In genomic region chr12:56257491-56258067, GRCh38 we compare ENCODE assay signal across 8 cellular contexts. TPM values are rescaled to one million over a fixed set of nuclear protein-coding genes. Genes with fewer than 3 reads are reported as not detected.
A peak's percentile ranks its signal among the peaks of the same experiment; 100 is the strongest.
DNase-seq lines count a peak whose midpoint lies in the region; ATAC-seq, FAIRE-seq and TF ChIP-seq lines count a peak whose summit lies in the region.

No MANE protein-coding gene starts in this region.

- H3K27me3 ChIP-seq in foreskin keratinocyte: no peaks in the 10 kb centered on the region
- no peaks in the 10 kb centered on the region for H3K27me3 ChIP-seq in ovary

- H3K27me3 Mint-ChIP-seq in activated naive CD4-positive, alpha-beta T cell treated with anti-CD3 and anti-CD28 coated beads, Interleukin-2, amount 50 U/mL, for 24 hours: no peaks in the 10 kb centered on the region

- WGBS in ovary, 3 donors: 0 to 1% (median 0%) methylated on average over 17 to 27 of the region's 27 CpGs

- peaks cover 3% of the 10 kb centered on the region for H3K36me3 Mint-ChIP-seq in activated naive CD4-positive, alpha-beta T cell treated with anti-CD3 and anti-CD28 coated beads, Interleukin-2, amount 50 U/mL, for 24 hours

- FAIRE-seq in HTR-8/SVneo (lab: Jason Lieb, UNC): no peak

- H3K4me3 Mint-ChIP-seq in activated naive CD4-positive, alpha-beta T cell treated with anti-CD3 and anti-CD28 coated beads, Interleukin-2, amount 50 U/mL, for 24 hours: peak overlapping the region; percentile 85

- H3K4me1 ChIP-seq in foreskin keratinocyte (peaks cover 25% of the 10 kb centered on the region), ovary (ENCODE audit: insufficient read depth) (peaks cover 4% of the 10 kb centered on the region)

- peak; percentile 6 for ATAC-seq in foreskin keratinocyte
- ATAC-seq in HG02884 (IDR thresholded peaks at IDR 0.05; ENCODE audit: unreplicated experiment): no peak
- no peak for ATAC-seq in HG02870 (IDR thresholded peaks at IDR 0.05; ENCODE audit: unreplicated experiment)

- H3K36me3 ChIP-seq in ovary: no peaks in the 10 kb centered on the region

- TF ChIP-seq POLR2A in ovary (IDR thresholded peaks at IDR 0.05): no peak

- no peaks in the 10 kb centered on the region for H3K9me3 ChIP-seq in ovary

- TF ChIP-seq CTCF in VCaP (conservative IDR thresholded peaks at IDR 0.05) (no peak), foreskin keratinocyte (conservative IDR thresholded peaks at IDR 0.05) (peak; percentile 24), ovary (IDR thresholded peaks at IDR 0.05) (no peak)

- peaks cover 23% of the 10 kb centered on the region for H3K4me1 Mint-ChIP-seq in activated naive CD4-positive, alpha-beta T cell treated with anti-CD3 and anti-CD28 coated beads, Interleukin-2, amount 50 U/mL, for 24 hours

- H3K4me3 ChIP-seq in ovary: peak overlapping the region; percentile 88

- H3K27ac Mint-ChIP-seq in activated naive CD4-positive, alpha-beta T cell treated with anti-CD3 and anti-CD28 coated beads, Interleukin-2, amount 50 U/mL, for 24 hours: no peak overlapping the region

- no peaks in the 10 kb centered on the region for H3K9me3 Mint-ChIP-seq in activated naive CD4-positive, alpha-beta T cell treated with anti-CD3 and anti-CD28 coated beads, Interleukin-2, amount 50 U/mL, for 24 hours

- H3K27ac ChIP-seq in VCaP (peak overlapping the region; percentile 87), foreskin keratinocyte (peak overlapping the region; percentile 78), ovary (peak overlapping the region; percentile 87 to 90)

- no peak for DNase-seq in activated naive CD4-positive, alpha-beta T cell (lab: John Stamatoyannopoulos, UW)
- DNase-seq in HTR-8/SVneo (ENCODE audit: insufficient read length, low spot score) (peak; percentile 47), foreskin keratinocyte (no peak), ovary (no peak)

- TF ChIP-seq EP300 in ovary (IDR thresholded peaks at IDR 0.05): no peak

- intact Hi-C loops in ovary (cut with DNase I): no loop called here

RNA-seq across cellular contexts. Expression of gene ANKRD52, which starts 0.6 kb away (rescaled TPM):
- total RNA-seq in foreskin keratinocyte (24.5 and 30.7 TPM in 2 replicates), ovary (10 to 100 TPM in 5 of 7 donors, 1 to 10 TPM in 2; 9.1 to 37.7 (median 28.9) TPM)
- polyA plus RNA-seq in foreskin keratinocyte (9.6 and 11.4 TPM in 2 replicates), ovary (10 to 100 TPM; 10.5 to 26.2 TPM)

RNA-seq across cellular contexts. Expression of gene COQ10A, which starts 9.2 kb away (rescaled TPM):
- 6.6 and 8.3 TPM in 2 replicates for total RNA-seq in foreskin keratinocyte
- 6.1 and 7.6 TPM in 2 replicates for polyA plus RNA-seq in foreskin keratinocyte
- 10 to 100 TPM; 11.3 to 31.1 (median 14.9) TPM for total RNA-seq in ovary
- 10 to 100 TPM; 13.8 to 20.5 TPM for polyA plus RNA-seq in ovary

RNA-seq across cellular contexts. Expression of gene SLC39A5, which starts 27.7 kb away (rescaled TPM):
- total RNA-seq in foreskin keratinocyte: 0.20 and 0.21 TPM in 2 replicates
- polyA plus RNA-seq in foreskin keratinocyte: 0.10 TPM in 1 of 2 replicates, not detected in the other
- under 1 TPM; 0.25 to 0.85 (median 0.69) TPM for total RNA-seq in ovary
- under 1 TPM in 1 of 2 donors, not detected in 1; 0.28 TPM for polyA plus RNA-seq in ovary

RNA-seq across cellular contexts. Expression of gene NABP2, which starts 33.4 kb away (rescaled TPM):
- 45.8 and 47.1 TPM in 2 replicates for total RNA-seq in foreskin keratinocyte
- polyA plus RNA-seq in foreskin keratinocyte: 58.2 and 62.8 TPM in 2 replicates
- total RNA-seq in ovary: 10 to 100 TPM; 19.8 to 43.7 (median 28.9) TPM
- polyA plus RNA-seq in ovary: 10 to 100 TPM; 25.0 to 37.5 TPM

RNA-seq across cellular contexts. Expression of gene RNF41, which starts 35.9 kb away (rescaled TPM):
- 37.1 and 39.4 TPM in 2 replicates for total RNA-seq in foreskin keratinocyte
- polyA plus RNA-seq in foreskin keratinocyte: 19.0 and 21.8 TPM in 2 replicates
- total RNA-seq in ovary: 10 to 100 TPM; 34.1 to 55.6 (median 40.6) TPM
- polyA plus RNA-seq in ovary: 10 to 100 TPM; 29.4 to 45.1 TPM
